In genomic region chr19:1019616-1019961, GRCh38 we compare ENCODE assay signal across 10 cellular contexts. TPM values are rescaled to one million over a fixed set of nuclear protein-coding genes. Genes with fewer than 3 reads are reported as not detected.
DNase-seq lines count a peak whose midpoint lies in the region; ATAC-seq and TF ChIP-seq lines count a peak whose summit lies in the region.
"Had no signal": no experiment of that assay in that cellular context is flagged by ENCODE, and none has a peak within 500 bp of the region (broad histone marks: within the 10 kb centered on the region; RNA-seq: fewer than 3 reads in every experiment).

No MANE protein-coding gene starts in this region.

- peak overlapping the region; percentile 83; the same call in 1 of the 2 replicates for H3K9ac ChIP-seq in KMS-11

- H3K4me3 Mint-ChIP-seq in naive B cell = peak overlapping the region; percentile 87 to 96 (median 94)

- peak overlapping the region; percentile 82 for H3K4me2 ChIP-seq in KMS-11

- no peak for DNase-seq in coronary artery (ENCODE audit: low spot score)
- DNase-seq in naive B cell = no peak
- DNase-seq in effector CD8-positive, alpha-beta T cell (lab: John Stamatoyannopoulos, UW) = no peak
- DNase-seq in GM19240 (ENCODE audit: insufficient read length, low spot score) = no peak
- DNase-seq: cerebellar nuclear complex, NCI-H1436 treated with DMSO at 0.1 percent for 48 hours had no signal

- H2AFZ ChIP-seq in ACC112 (ENCODE audit: low read length, unreplicated experiment) (no peak overlapping the region), KMS-11 (ENCODE audit: low read depth) (no peak overlapping the region)

- H3K27me3 ChIP-seq in ACC112 (ENCODE audit: insufficient read depth, low read length) (no peaks in the 10 kb centered on the region), KMS-11 (ENCODE audit: insufficient read depth, low read depth) (no peaks in the 10 kb centered on the region)

- H3K4me3 ChIP-seq in ACC112 (ENCODE audit: low read depth, low read length) (peak overlapping the region; percentile 91), KMS-11 (IDR thresholded peaks at IDR 0.05; ENCODE audit: insufficient read depth, low read depth, low read length) (no peak overlapping the region), coronary artery (peak overlapping the region; percentile 98)

- H3K4me1 Mint-ChIP-seq in naive B cell = peaks cover 32 to 38% (median 36%) of the 10 kb centered on the region in 3 donors

- H4K20me1 ChIP-seq in KMS-11 (ENCODE audit: insufficient read depth) = peaks cover 14% of the 10 kb centered on the region

- no peak for TF ChIP-seq CTCF in KMS-11 (conservative IDR thresholded peaks at IDR 0.05; ENCODE audit: low read depth, low read length)
- TF ChIP-seq CTCF in coronary artery (IDR thresholded peaks at IDR 0.05) = no peak

- H3K27ac Mint-ChIP-seq in naive B cell = peak overlapping the region in 4 of 6 donors; percentile 53 to 100 (median 97)

- no peaks in the 10 kb centered on the region for H3K36me3 Mint-ChIP-seq in naive B cell

- H3K27ac ChIP-seq in ACC112 (ENCODE audit: low read depth, low read length) (no peak overlapping the region), KMS-11 (no peak overlapping the region; the same call in 1 of the 2 replicates), coronary artery (peak overlapping the region; percentile 88 to 94)

- H3K27me3 Mint-ChIP-seq in naive B cell = peaks cover 0 to 7% (median 0%) of the 10 kb centered on the region in 3 donors

- H3K36me3 ChIP-seq in ACC112 (ENCODE audit: insufficient read depth, low read length) (no peaks in the 10 kb centered on the region), KMS-11 (ENCODE audit: insufficient read depth) (no peaks in the 10 kb centered on the region)

- ATAC-seq in naive B cell (ENCODE audit: low read depth in 2 of 2) (no peak), HG03520 (IDR thresholded peaks at IDR 0.05; ENCODE audit: unreplicated experiment) (no peak)
- ATAC-seq in activated CD4-positive, CD25-positive, alpha-beta regulatory T cell treated with anti-CD3 and anti-CD28 coated beads, Interleukin-2, amount 50 U/mL, for 24 hours = no peak

- H3K9me3 Mint-ChIP-seq in naive B cell = no peaks in the 10 kb centered on the region

- H3K79me2 ChIP-seq in ACC112 (ENCODE audit: control insufficient read depth, insufficient read depth, low read length, unreplicated experiment) = peaks cover 62% of the 10 kb centered on the region
- peaks cover 60% of the 10 kb centered on the region for H3K79me2 ChIP-seq in KMS-11 (ENCODE audit: insufficient read depth, low read depth)

- H3K4me1 ChIP-seq in ACC112 (ENCODE audit: control insufficient read depth, insufficient read depth, low read length, unreplicated experiment) = peaks cover 27% of the 10 kb centered on the region
- H3K4me1 ChIP-seq in KMS-11 (ENCODE audit: low read depth, poor library complexity, severe bottlenecking) = peaks cover 22% of the 10 kb centered on the region

RNA-seq across cellular contexts. Expression of gene TMEM259, which starts 1.3 kb away (rescaled TPM):
- 10 to 100 TPM; 37.2 to 75.5 (median 49.5) TPM for polyA plus RNA-seq in naive B cell (ENCODE audit: low read depth in 6 of 6)

RNA-seq across cellular contexts. Expression of gene RNU6-2, which starts 1.7 kb away (rescaled TPM):
- polyA plus RNA-seq in naive B cell (ENCODE audit: low read depth in 6 of 6) = not detected

RNA-seq across cellular contexts. Expression of gene CNN2, which starts 6.8 kb away (rescaled TPM):
- 100 to 1,000 TPM; 408 to 648 (median 492) TPM for polyA plus RNA-seq in naive B cell (ENCODE audit: low read depth in 6 of 6)

RNA-seq across cellular contexts. Expression of gene GRIN3B, which starts 19.4 kb away (rescaled TPM):
- polyA plus RNA-seq in naive B cell (ENCODE audit: low read depth in 6 of 6) = not detected

RNA-seq across cellular contexts. Expression of gene ABCA7, which starts 20.3 kb away (rescaled TPM):
- 10 to 100 TPM in 4 of 6 donors, 1 to 10 TPM in 2; 9.4 to 22.5 (median 11.1) TPM for polyA plus RNA-seq in naive B cell (ENCODE audit: low read depth in 6 of 6)

Comparison
In these comparisons a context has a peak if more than half of its experiments do, and no peak if none do; other contexts are left out.
1. H3K27ac ChIP-seq: peak in coronary artery (2 of 2); none in ACC112 (single experiment) and KMS-11 (single experiment).